8 cellular contexts compared by ENCODE assay signal in genomic region chr6:16762265-16762546, GRCh38. TPM values are rescaled to one million over a fixed set of nuclear protein-coding genes. Genes with fewer than 3 reads are reported as not detected.
DNase-seq lines count a peak whose midpoint lies in the region; ATAC-seq and TF ChIP-seq lines count a peak whose summit lies in the region.

No MANE protein-coding gene starts in this region.

- intact Hi-C loops in sciatic nerve (cut with DNase I), result loop anchor here (10.0 kb wide), 2 partner anchors 247 to 427 kb away; no protein-coding TSS in a partner anchor

- TF ChIP-seq CTCF in fibroblast of pulmonary artery (IDR thresholded peaks at IDR 0.05; ENCODE audit: low read length, missing control alignments), result no peak

- DNase-seq in NCI-H2029 treated with DMSO at 0.1 percent for 48 hours (lab: John Stamatoyannopoulos, UW) (peak; percentile 31), NCI-H2029 (lab: John Stamatoyannopoulos, UW) (no peak), SK-N-DZ (ENCODE audit: low spot score) (peak; percentile 33), fibroblast of pulmonary artery (ENCODE audit: low read depth) (no peak), sciatic nerve (ENCODE audit: low spot score) (no peak), NCI-H1930 (lab: John Stamatoyannopoulos, UW) (no peak)
- DNase-seq in stimulated activated CD4-positive, alpha-beta T cell treated with anti-CD3 and anti-CD28 coated beads, Interleukin-4, amount 100 ng/mL, for 4 hours, result no peak

- peak; percentile 5 for ATAC-seq in HG02870 (IDR thresholded peaks at IDR 0.05; ENCODE audit: unreplicated experiment)
- ATAC-seq in sciatic nerve, result peak; percentile 1

- peak overlapping the region; percentile 91 for H3K4me3 ChIP-seq in fibroblast of pulmonary artery (replicated peaks; ENCODE audit: low read depth, low read length)

RNA-seq across cellular contexts. Expression of gene ATXN1, which starts 0.9 kb away (rescaled TPM):
- 3.0 and 4.4 TPM in 2 replicates for polyA plus RNA-seq in SK-N-DZ (2014; cell fraction: cytosol; rRNA removed)
- polyA plus RNA-seq in SK-N-DZ (2014; cell fraction: nucleus; rRNA removed), result 2.3 and 6.3 TPM in 2 replicates
- total RNA-seq in sciatic nerve, result 70.0 TPM

Comparison
In these comparisons a context has a peak if more than half of its experiments do, and no peak if none do; other contexts are left out.
1. DNase-seq: peak in NCI-H2029 treated with DMSO at 0.1 percent for 48 hours (single experiment) and SK-N-DZ (single experiment); none in NCI-H2029 (single experiment), fibroblast of pulmonary artery (single experiment), sciatic nerve (single experiment), NCI-H1930 (0 of 2) and stimulated activated CD4-positive, alpha-beta T cell treated with anti-CD3 and anti-CD28 coated beads, Interleukin-4, amount 100 ng/mL, for 4 hours (0 of 2).